In the genomic region with DNA sequence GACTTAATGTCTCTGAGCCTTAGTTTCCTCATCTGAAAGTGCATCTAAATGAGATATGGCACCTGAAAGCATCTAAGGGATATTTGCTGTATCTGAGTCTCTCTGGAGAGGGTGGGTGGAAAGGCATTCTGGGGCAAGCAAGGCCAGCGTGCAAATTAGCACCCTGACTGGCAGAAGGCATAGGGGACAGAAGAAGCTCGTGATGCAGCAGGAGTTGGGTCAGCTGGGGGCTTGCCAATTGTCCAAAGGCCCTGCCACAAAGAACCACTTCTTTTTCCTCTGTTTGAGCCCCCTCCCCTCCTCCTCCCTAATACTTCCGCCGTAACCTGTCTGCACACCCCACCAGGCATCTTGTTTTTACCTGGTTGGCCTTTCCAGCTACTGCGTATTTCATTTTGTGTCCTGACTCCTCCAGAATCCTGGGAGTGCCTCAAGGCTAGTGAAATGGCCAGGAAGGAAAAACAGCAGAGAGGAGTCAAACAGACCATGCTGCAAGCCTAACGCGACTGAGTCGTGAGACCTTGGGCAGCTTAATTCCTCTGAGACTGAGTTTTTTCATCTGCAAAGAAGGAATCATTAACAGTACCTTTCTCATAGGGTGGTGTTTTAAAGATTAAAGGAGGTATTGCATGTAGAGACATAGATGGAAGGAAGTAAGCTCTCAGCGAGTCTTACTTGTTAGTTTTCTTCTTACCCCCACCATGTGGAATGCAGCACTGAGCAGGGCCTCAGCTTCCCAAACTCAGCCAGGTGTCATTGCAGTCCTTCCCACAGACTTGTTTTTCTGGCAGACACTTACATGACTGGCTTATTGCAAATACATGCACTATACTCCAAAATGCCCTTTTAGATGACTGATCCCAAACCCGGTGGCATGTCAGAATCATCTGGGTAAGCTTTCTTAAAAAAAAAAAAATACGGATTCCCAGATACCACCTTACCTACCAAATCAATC, we compare ENCODE assay signal across 18 cellular contexts. TPM values are rescaled to one million over a fixed set of nuclear protein-coding genes. Genes with fewer than 3 reads are reported as not detected.
DNase-seq lines count a peak whose midpoint lies in the region; ATAC-seq and TF ChIP-seq lines count a peak whose summit lies in the region.
"Had no signal": no experiment of that assay in that cellular context is flagged by ENCODE, and none has a peak within 500 bp of the region (broad histone marks: within the 10 kb centered on the region; RNA-seq: fewer than 3 reads in every experiment).

No MANE protein-coding gene starts in this region.

- no peak overlapping the region for H3K9ac ChIP-seq in BLaER1

- POLR2A ChIA-PET in activated CD8-positive, alpha-beta T cell treated with anti-CD3 and anti-CD28 coated beads for 36 hours (lab: Charles Lee) = interaction anchor here (1.0 to 1.1 kb wide), 2 partner anchors 9 to 38 kb away, joined by 3 read pairs; no protein-coding TSS in a partner anchor

- no peak for ATAC-seq in effector memory CD8-positive, alpha-beta T cell (replicated peaks)
- no peak for ATAC-seq in activated CD8-positive, alpha-beta T cell treated with anti-CD3 and anti-CD28 coated beads for 36 hours
- no peak for ATAC-seq in GM18873 (IDR thresholded peaks at IDR 0.05; ENCODE audit: low FRiP score, unreplicated experiment)

- peaks cover 30% of the 10 kb centered on the region for H3K27me3 ChIP-seq in BLaER1

- H3K4me2 ChIP-seq in BLaER1 = peak overlapping the region; percentile 88; the same call in 1 of the 2 replicates

- H3K4me1 ChIP-seq in BLaER1 = peaks cover 47% of the 10 kb centered on the region

- H3K27me3 Mint-ChIP-seq in effector memory CD8-positive, alpha-beta T cell = peaks cover 57 to 84% of the 10 kb centered on the region in 2 donors
- peaks cover 55% of the 10 kb centered on the region for H3K27me3 Mint-ChIP-seq in osteocyte (ENCODE audit: unreplicated experiment)
- H3K27me3 Mint-ChIP-seq in activated CD8-positive, alpha-beta T cell treated with anti-CD3 and anti-CD28 coated beads for 36 hours = peaks cover 78% of the 10 kb centered on the region

- no peaks in the 10 kb centered on the region for H3K9me3 Mint-ChIP-seq in effector memory CD8-positive, alpha-beta T cell
- H3K9me3 Mint-ChIP-seq in osteocyte (ENCODE audit: unreplicated experiment) = peaks cover 3% of the 10 kb centered on the region
- H3K9me3 Mint-ChIP-seq in activated CD8-positive, alpha-beta T cell treated with anti-CD3 and anti-CD28 coated beads for 36 hours = no peaks in the 10 kb centered on the region

- no peak overlapping the region for H3K27ac ChIP-seq in BLaER1

- DNase-seq in ELF-1 (ENCODE audit: low read depth, low spot score) (peak; percentile 88), osteocyte (ENCODE audit: extremely low spot score, unreplicated experiment) (peak; percentile 59), GM20000 (ENCODE audit: low spot score) (no peak)
- DNase-seq in effector memory CD8-positive, alpha-beta T cell = no peak
- no peak for DNase-seq in activated CD8-positive, alpha-beta T cell treated with anti-CD3 and anti-CD28 coated beads for 36 hours
- DNase-seq: Caco-2; CD4-positive, CD25-positive, alpha-beta regulatory T cell; EL; H7; IMR-90; Karpas-422; NCI-H1092 treated with DMSO at 0.1 percent for 48 hours; NCI-H1694; NCI-H2107; NCI-H2227 treated with DMSO at 0.1 percent for 48 hours; NCI-H524 had no signal

- peaks cover 35 to 36% of the 10 kb centered on the region in 2 donors for H3K4me1 Mint-ChIP-seq in effector memory CD8-positive, alpha-beta T cell (ENCODE audit: low read depth in 2 of 2)
- no peaks in the 10 kb centered on the region for H3K4me1 Mint-ChIP-seq in osteocyte (ENCODE audit: unreplicated experiment)
- peaks cover 19% of the 10 kb centered on the region for H3K4me1 Mint-ChIP-seq in activated CD8-positive, alpha-beta T cell treated with anti-CD3 and anti-CD28 coated beads for 36 hours (ENCODE audit: low read depth)

- peaks cover 35% of the 10 kb centered on the region for H4K20me1 ChIP-seq in BLaER1

- intact Hi-C loops in activated CD8-positive, alpha-beta T cell treated with anti-CD3 and anti-CD28 coated beads for 36 hours (cut with micrococcal nuclease) = loop anchor here (5.0 kb wide), 1 partner anchor 49 kb away; a partner anchor contains a TSS

- TF ChIP-seq CTCF in osteocyte (IDR thresholded peaks at IDR 0.05) = no peak
- TF ChIP-seq CTCF in GM20000 (IDR thresholded peaks at IDR 0.05; ENCODE audit: extremely low read depth, missing control alignments) = no peak
- TF ChIP-seq CTCF in activated CD8-positive, alpha-beta T cell treated with anti-CD3 and anti-CD28 coated beads for 36 hours (IDR thresholded peaks at IDR 0.05) = no peak

- H3K4me3 Mint-ChIP-seq in effector memory CD8-positive, alpha-beta T cell = peak overlapping the region; percentile 61 to 72
- no peak overlapping the region for H3K4me3 Mint-ChIP-seq in osteocyte (ENCODE audit: unreplicated experiment)
- H3K4me3 Mint-ChIP-seq in activated CD8-positive, alpha-beta T cell treated with anti-CD3 and anti-CD28 coated beads for 36 hours = no peak overlapping the region

- peaks cover 20% of the 10 kb centered on the region for H3K36me3 Mint-ChIP-seq in effector memory CD8-positive, alpha-beta T cell (ENCODE audit: insufficient read depth)
- H3K36me3 Mint-ChIP-seq in osteocyte (ENCODE audit: unreplicated experiment) = no peaks in the 10 kb centered on the region
- H3K36me3 Mint-ChIP-seq in activated CD8-positive, alpha-beta T cell treated with anti-CD3 and anti-CD28 coated beads for 36 hours (ENCODE audit: low read depth) = no peaks in the 10 kb centered on the region

- CTCF ChIA-PET in activated CD8-positive, alpha-beta T cell treated with anti-CD3 and anti-CD28 coated beads for 36 hours (lab: Charles Lee) = interaction anchor here (1.0 to 1.1 kb wide), 4 partner anchors 10 to 167 kb away, joined by 3 to 5 read pairs (median 3); no protein-coding TSS in a partner anchor

- no peaks in the 10 kb centered on the region for H3K9me3 ChIP-seq in BLaER1
- H3K9me3 ChIP-seq: Caco-2 had no signal

- H3K4me3 ChIP-seq in BLaER1 = no peak overlapping the region

- H3K36me3 ChIP-seq in BLaER1 = no peaks in the 10 kb centered on the region

- no peak overlapping the region for H3K27ac Mint-ChIP-seq in effector memory CD8-positive, alpha-beta T cell
- H3K27ac Mint-ChIP-seq in osteocyte (ENCODE audit: unreplicated experiment) = no peak overlapping the region
- H3K27ac Mint-ChIP-seq in activated CD8-positive, alpha-beta T cell treated with anti-CD3 and anti-CD28 coated beads for 36 hours = no peak overlapping the region

RNA-seq across cellular contexts. Expression of a gene that starts 49.1 kb away (rescaled TPM):
- total RNA-seq in osteocyte = 31.9 and 32.2 TPM in 2 replicates
- total RNA-seq in activated CD8-positive, alpha-beta T cell treated with anti-CD3 and anti-CD28 coated beads for 36 hours = 10 to 100 TPM; 47.9 to 48.2 TPM

Comparison
In these comparisons a context has a peak if more than half of its experiments do, and no peak if none do; other contexts are left out.
1. DNase-seq: peak in ELF-1 (single experiment) and osteocyte (single experiment); none in effector memory CD8-positive, alpha-beta T cell (0 of 3), GM20000 (single experiment) and activated CD8-positive, alpha-beta T cell treated with anti-CD3 and anti-CD28 coated beads for 36 hours (single experiment).
2. H3K4me3 Mint-ChIP-seq: peak in effector memory CD8-positive, alpha-beta T cell (2 of 2); none in osteocyte (single experiment) and activated CD8-positive, alpha-beta T cell treated with anti-CD3 and anti-CD28 coated beads for 36 hours (single experiment).